In the genomic region with DNA sequence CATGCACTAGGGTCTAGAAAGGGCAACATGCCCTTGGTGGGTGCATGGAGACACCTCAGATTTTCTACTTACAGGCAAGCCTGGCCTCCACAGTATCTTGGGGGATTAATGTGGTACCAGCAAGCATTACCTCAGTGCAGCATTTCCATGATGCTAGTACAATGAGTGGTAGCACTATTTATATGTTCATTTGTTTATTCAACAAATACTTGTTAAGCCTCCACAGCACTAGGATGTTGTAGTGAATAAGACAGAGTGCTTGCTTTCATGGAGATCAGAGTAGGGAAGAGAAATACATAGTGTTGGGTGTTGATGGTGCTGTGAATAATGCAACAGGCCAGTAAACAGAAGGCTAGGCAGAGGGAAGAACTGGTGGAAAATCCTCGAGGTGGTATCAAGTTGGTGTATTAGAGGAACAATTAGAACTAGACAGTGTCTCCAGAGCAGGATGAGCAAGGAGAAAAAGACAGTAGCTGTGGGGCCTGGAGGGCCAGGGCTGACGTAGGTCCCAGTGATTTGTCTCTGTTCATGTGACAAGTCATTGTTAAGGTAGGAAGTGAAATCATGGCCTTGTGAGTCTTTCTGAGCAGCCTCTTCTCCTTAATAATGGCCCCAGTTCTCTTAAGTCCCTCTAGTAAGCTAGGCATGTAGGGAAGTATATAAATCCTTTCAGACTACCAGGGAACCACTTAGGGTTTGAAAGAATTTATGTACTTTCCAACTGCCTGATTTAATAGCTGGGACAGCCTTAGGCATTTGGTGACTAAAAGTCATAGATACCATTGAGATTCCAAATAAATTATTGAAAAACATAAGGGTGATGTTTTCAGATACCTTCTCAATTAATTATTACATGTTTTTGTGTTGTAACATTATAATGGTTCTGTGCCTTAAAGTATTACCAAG, we compare ENCODE assay signal across 10 cellular contexts.
A peak's percentile ranks its signal among the peaks of the same experiment; 100 is the strongest.
DNase-seq lines count a peak whose midpoint lies in the region; ATAC-seq and TF ChIP-seq lines count a peak whose summit lies in the region.
"Had no signal": no experiment of that assay in that cellular context is flagged by ENCODE, and none has a peak within 500 bp of the region (broad histone marks: within the 10 kb centered on the region; RNA-seq: fewer than 3 reads in every experiment).

No MANE protein-coding gene starts in this region.

- H3K9me3 ChIP-seq in fibroblast of lung (ENCODE audit: control insufficient read depth, insufficient read depth, low read depth, low read length), result no peaks in the 10 kb centered on the region
- H3K9me3 ChIP-seq in psoas muscle, result no peaks in the 10 kb centered on the region
- H3K9me3 ChIP-seq: testis had no signal

- ATAC-seq in psoas muscle (peak; percentile 55 to 84 (median 68)), HG03280 (IDR thresholded peaks at IDR 0.05; ENCODE audit: unreplicated experiment) (no peak)

- intact Hi-C loops in psoas muscle (cut with DNase I), result loop anchor here in 1 of 2 donors (5.0 kb wide), 1 partner anchor 80 kb away; no protein-coding TSS in a partner anchor

- H3K27ac ChIP-seq in fibroblast of lung (ENCODE audit: insufficient read depth, low read length) (peak overlapping the region; percentile 10), psoas muscle (peak overlapping the region; percentile 90)
- H3K27ac ChIP-seq: testis had no signal

- H3K4me1 ChIP-seq in fibroblast of lung (ENCODE audit: control insufficient read depth, extremely low read depth, insufficient read depth, low read length) (peaks cover 4% of the 10 kb centered on the region), psoas muscle (peaks cover 66% of the 10 kb centered on the region)
- H3K4me1 ChIP-seq: testis had no signal

- no peaks in the 10 kb centered on the region for H3K79me2 ChIP-seq in fibroblast of lung (ENCODE audit: control insufficient read depth, insufficient read depth, low read length)

- no peak overlapping the region for H3K9ac ChIP-seq in fibroblast of lung (ENCODE audit: insufficient read depth, low read length)

- H3K27me3 ChIP-seq in fibroblast of lung (ENCODE audit: control insufficient read depth, insufficient read depth, low read length) (no peaks in the 10 kb centered on the region), psoas muscle (ENCODE audit: insufficient read depth in 3 of 3, low read length in 2 of 3) (no peaks in the 10 kb centered on the region)
- H3K27me3 ChIP-seq: testis had no signal

- TF ChIP-seq CTCF in fibroblast of lung (conservative IDR thresholded peaks at IDR 0.05 in 1 of 2, IDR thresholded peaks at IDR 0.05 in 1 of 2; ENCODE audit: low read depth in 1 of 2, low read length in 2 of 2) (no peak), psoas muscle (IDR thresholded peaks at IDR 0.05) (no peak)

- H2AFZ ChIP-seq in fibroblast of lung (ENCODE audit: low read length), result no peak overlapping the region

- DNase-seq in EH (ENCODE audit: low read depth) (peak; percentile 70), NCI-H69 (lab: John Stamatoyannopoulos, UW) (peak; percentile 7), fibroblast of lung (ENCODE audit: low read depth in 2 of 2) (peak in 1 of 2 donors; percentile 21), psoas muscle (no peak), T-helper 1 cell (no peak), activated gamma-delta T cell treated with Interleukin-2 at 50 U/mL for 16 hours (no peak), 8988T (no peak)
- DNase-seq: activated CD4-positive, alpha-beta T cell treated with anti-CD3 and anti-CD28 coated beads for 48 hours; testis had no signal

- H3K36me3 ChIP-seq in fibroblast of lung (ENCODE audit: control insufficient read depth, insufficient read depth, low read length) (no peaks in the 10 kb centered on the region), psoas muscle (ENCODE audit: insufficient read depth in 1 of 2, low read depth in 1 of 2) (peaks cover 0 to 26% of the 10 kb centered on the region in 2 donors)

- H3K4me3 ChIP-seq in fibroblast of lung (replicated peaks in 1 of 4; ENCODE audit: control extremely low read depth in 1 of 4, insufficient read depth in 1 of 4, low read depth in 3 of 4, low read length in 4 of 4) (no peak overlapping the region), psoas muscle (no peak overlapping the region)
- H3K4me3 ChIP-seq: testis had no signal

- no peak overlapping the region for H3K4me2 ChIP-seq in fibroblast of lung (ENCODE audit: extremely low read depth, insufficient read depth, low read length)

- WGBS in psoas muscle, 3 donors, result 51 to 75% (median 73%) methylated on average over 2 of the region's 2 CpGs

- no peaks in the 10 kb centered on the region for H4K20me1 ChIP-seq in fibroblast of lung (ENCODE audit: control insufficient read depth, extremely low read depth, insufficient read depth, low read length)

Comparison
In these comparisons a context has a peak if more than half of its experiments do, and no peak if none do; other contexts are left out.
1. DNase-seq: peak in EH (single experiment) and NCI-H69 (single experiment); none in psoas muscle (0 of 2), T-helper 1 cell (0 of 5), activated gamma-delta T cell treated with Interleukin-2 at 50 U/mL for 16 hours (single experiment) and 8988T (single experiment).